12 cellular contexts compared by ENCODE assay signal in genomic region chr2:158936978-158937377, GRCh38. TPM values are rescaled to one million over a fixed set of nuclear protein-coding genes. Genes with fewer than 3 reads are reported as not detected.
DNase-seq lines count a peak whose midpoint lies in the region; ATAC-seq and TF ChIP-seq lines count a peak whose summit lies in the region.
"Had no signal": no experiment of that assay in that cellular context is flagged by ENCODE, and none has a peak within 500 bp of the region (broad histone marks: within the 10 kb centered on the region; RNA-seq: fewer than 3 reads in every experiment).

No MANE protein-coding gene starts in this region.

- no peak for TF ChIP-seq POLR2A in transverse colon (IDR thresholded peaks at IDR 0.05)

- H3K9me3 Mint-ChIP-seq in HFFc6, result no peaks in the 10 kb centered on the region
- H3K9me3 Mint-ChIP-seq: activated CD4-positive, alpha-beta memory T cell treated with anti-CD3 and anti-CD28 coated beads for 36 hours; central memory CD8-positive, alpha-beta T cell had no signal

- peaks cover 40% of the 10 kb centered on the region for H3K4me1 Mint-ChIP-seq in HFFc6 (ENCODE audit: low read depth)
- H3K4me1 Mint-ChIP-seq: central memory CD8-positive, alpha-beta T cell had no signal

- WGBS in transverse colon (ENCODE audit: low coverage in 1 of 2), 2 donors, result 65 to 70% methylated on average over 2 of the region's 2 CpGs

- no peaks in the 10 kb centered on the region for H3K27me3 ChIP-seq in right atrium auricular region
- no peaks in the 10 kb centered on the region for H3K27me3 ChIP-seq in transverse colon

- ATAC-seq in GM21360 (IDR thresholded peaks at IDR 0.05; ENCODE audit: unreplicated experiment), result no peak

- H3K4me3 Mint-ChIP-seq in HFFc6, result no peak overlapping the region
- H3K4me3 Mint-ChIP-seq: activated CD4-positive, alpha-beta memory T cell treated with anti-CD3 and anti-CD28 coated beads for 36 hours; central memory CD8-positive, alpha-beta T cell had no signal

- intact Hi-C loops in transverse colon (cut with DNase I; ENCODE audit: low total_unique reads), result no loop called here

- H3K4me1 ChIP-seq in right atrium auricular region (peaks cover 0 to 3% of the 10 kb centered on the region in 2 donors), transverse colon (no peaks in the 10 kb centered on the region)

- H3K9me3 ChIP-seq in right atrium auricular region, result no peaks in the 10 kb centered on the region
- H3K9me3 ChIP-seq in transverse colon, result no peaks in the 10 kb centered on the region

- DNase-seq in HFFc6 (peak; percentile 84), astrocyte of the spinal cord (ENCODE audit: low read depth, low spot score) (peak; percentile 85), right atrium auricular region (ENCODE audit: low spot score) (no peak), transverse colon (no peak), retina (no peak)
- DNase-seq in activated naive CD4-positive, alpha-beta T cell treated with Interleukin-2 at 50 U/mL for 16 hours, result no peak
- DNase-seq: activated CD4-positive, alpha-beta memory T cell treated with anti-CD3 and anti-CD28 coated beads for 36 hours; islet precursor cell; MM.1S; PC-9 had no signal

- TF ChIP-seq CTCF in HFFc6 (IDR thresholded peaks at IDR 0.05), result no peak
- no peak for TF ChIP-seq CTCF in astrocyte of the spinal cord (IDR thresholded peaks at IDR 0.05; ENCODE audit: low read depth, low read length)
- TF ChIP-seq CTCF in right atrium auricular region (IDR thresholded peaks at IDR 0.05), result no peak
- no peak for TF ChIP-seq CTCF in transverse colon (IDR thresholded peaks at IDR 0.05)

- H3K4me3 ChIP-seq in astrocyte of the spinal cord (ENCODE audit: low read depth, low read length) (no peak overlapping the region), right atrium auricular region (no peak overlapping the region), transverse colon (no peak overlapping the region)
- H3K4me3 ChIP-seq: PC-9 had no signal

- TF ChIP-seq EP300 in transverse colon (IDR thresholded peaks at IDR 0.05; ENCODE audit: low read depth), result no peak

- H3K36me3 ChIP-seq in right atrium auricular region, result no peaks in the 10 kb centered on the region
- no peaks in the 10 kb centered on the region for H3K36me3 ChIP-seq in transverse colon

- in situ Hi-C loops in astrocyte of the spinal cord (cut with HindIII; ENCODE audit: low sequenced_read_pairs), result no loop called here
- in situ Hi-C loops in transverse colon (cut with MboI; ENCODE audit: low pct_ligation_motif_present in 1 of 4, low pct_unique_long_range_greater_than_20kb in 1 of 4, low sequenced_read_pairs in 3 of 4), result no loop called here

- peak overlapping the region; percentile 78 for H3K27ac Mint-ChIP-seq in HFFc6
- H3K27ac Mint-ChIP-seq: activated CD4-positive, alpha-beta memory T cell treated with anti-CD3 and anti-CD28 coated beads for 36 hours had no signal

- H3K27ac ChIP-seq in right atrium auricular region (peak overlapping the region; percentile 34 to 67), transverse colon (peak overlapping the region in 3 of 4 donors; percentile 6 to 20 (median 8))
- H3K27ac ChIP-seq: PC-9 had no signal

- no peaks in the 10 kb centered on the region for H3K36me3 Mint-ChIP-seq in HFFc6 (ENCODE audit: low read depth)
- H3K36me3 Mint-ChIP-seq: activated CD4-positive, alpha-beta memory T cell treated with anti-CD3 and anti-CD28 coated beads for 36 hours had no signal

- no peaks in the 10 kb centered on the region for H3K27me3 Mint-ChIP-seq in HFFc6 (ENCODE audit: insufficient read depth)
- H3K27me3 Mint-ChIP-seq: activated CD4-positive, alpha-beta memory T cell treated with anti-CD3 and anti-CD28 coated beads for 36 hours had no signal

RNA-seq across cellular contexts. Expression of gene TANC1, which starts 31.5 kb away (rescaled TPM):
- 10 to 100 TPM; 22.4 to 27.7 (median 23.1) TPM for total RNA-seq in HFFc6 (2021; fragmentation: NEBNext Ultra II Directional; extraction: Animal tissue kit (Norgen Biotek cat#: 25700))
- total RNA-seq in right atrium auricular region, result 10 to 100 TPM; 51.8 to 58.9 TPM
- 100 to 1,000 TPM in 1 of 4 donors, 10 to 100 TPM in 3; 34.5 to 125 (median 47.0) TPM for total RNA-seq in transverse colon

Comparison
In these comparisons a context has a peak if more than half of its experiments do, and no peak if none do; other contexts are left out.
1. DNase-seq: peak in HFFc6 (single experiment) and astrocyte of the spinal cord (single experiment); none in right atrium auricular region (single experiment), transverse colon (single experiment), activated naive CD4-positive, alpha-beta T cell treated with Interleukin-2 at 50 U/mL for 16 hours (single experiment) and retina (single experiment).